ENCODE assay signal across 9 cellular contexts in the genomic region with DNA sequence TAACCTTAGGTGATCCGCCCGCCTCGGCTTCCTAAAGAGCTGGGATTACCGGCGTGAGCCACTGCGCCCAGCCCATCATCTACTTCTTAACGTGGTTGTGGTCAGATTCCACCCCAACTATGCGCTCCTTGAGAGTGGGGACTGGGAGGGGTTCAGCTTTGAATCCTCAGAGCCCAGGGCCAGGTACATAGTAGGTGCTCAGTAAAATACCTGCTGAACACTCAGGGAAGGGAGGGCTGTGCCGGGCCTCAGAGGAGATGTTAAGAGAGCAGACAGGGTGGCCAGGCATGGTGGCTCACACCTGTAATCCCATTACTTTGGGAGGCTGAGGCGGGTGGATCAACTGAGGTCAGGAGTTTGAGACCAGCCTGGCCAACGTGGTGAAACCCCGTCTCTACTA. TPM values are rescaled to one million over a fixed set of nuclear protein-coding genes. Genes with fewer than 3 reads are reported as not detected.
DNase-seq lines count a peak whose midpoint lies in the region; ATAC-seq, FAIRE-seq and TF ChIP-seq lines count a peak whose summit lies in the region.
"Had no signal": no experiment of that assay in that cellular context is flagged by ENCODE, and none has a peak within 500 bp of the region (broad histone marks: within the 10 kb centered on the region; RNA-seq: fewer than 3 reads in every experiment).

No MANE protein-coding gene starts in this region.

- H3K27ac ChIP-seq in right lobe of liver (peak overlapping the region; percentile 56 to 84 (median 64)), HepG2 (ENCODE audit: extremely low read length, insufficient read depth, low read length) (no peak overlapping the region), body of pancreas (peak overlapping the region in 3 of 4 donors; percentile 75 to 88 (median 78)), aorta (ENCODE audit: low read depth in 1 of 2, low read length in 2 of 2) (peak overlapping the region; percentile 64 to 78)

- no peak for DNase-seq in right lobe of liver
- DNase-seq in HepG2 (ENCODE audit: low spot score): no peak
- DNase-seq in body of pancreas: no peak
- DNase-seq in natural killer cell treated with Interleukin-12 subunit alpha and Interleukin-12 subunit beta and Interleukin-15 and Interleukin-18, amount 100 ng/mL, for 72 hours (ENCODE audit: low spot score): no peak
- DNase-seq in aorta: no peak
- no peak for DNase-seq in stimulated activated CD4-positive, alpha-beta T cell treated with anti-CD3 and anti-CD28 coated beads, Interleukin-4, amount 100 ng/mL, for 1 hour
- DNase-seq in hepatic stellate cell (ENCODE audit: low spot score): no peak
- no peak for DNase-seq in stimulated activated CD4-positive, alpha-beta T cell treated with anti-CD3 and anti-CD28 coated beads, Interleukin-2, amount 100 ng/mL, for 48 hours

- H3K4me1 ChIP-seq in right lobe of liver (peaks cover 0 to 30% (median 10%) of the 10 kb centered on the region in 4 donors), HepG2 (ENCODE audit: insufficient read depth, low read length) (peaks cover 42% of the 10 kb centered on the region), body of pancreas (peaks cover 33% of the 10 kb centered on the region), aorta (ENCODE audit: control insufficient read depth in 1 of 2, insufficient read depth in 2 of 2, low read length in 2 of 2) (no peaks in the 10 kb centered on the region)

- no peaks in the 10 kb centered on the region for H3K27me3 ChIP-seq in right lobe of liver
- no peaks in the 10 kb centered on the region for H3K27me3 ChIP-seq in HepG2 (ENCODE audit: control insufficient read depth in 1 of 2, insufficient read depth in 2 of 2, low read length in 2 of 2)
- H3K27me3 ChIP-seq in body of pancreas: no peaks in the 10 kb centered on the region
- H3K27me3 ChIP-seq in aorta (ENCODE audit: control insufficient read depth in 1 of 2, insufficient read depth in 2 of 2, low read length in 1 of 2): no peaks in the 10 kb centered on the region

- H3K4me2 ChIP-seq in HepG2 (ENCODE audit: low read depth, low read length): no peak overlapping the region

- H3K9me3 ChIP-seq in right lobe of liver: no peaks in the 10 kb centered on the region
- H3K9me3 ChIP-seq in HepG2 (ENCODE audit: low read length): no peaks in the 10 kb centered on the region
- H3K9me3 ChIP-seq in body of pancreas: no peaks in the 10 kb centered on the region
- H3K9me3 ChIP-seq in aorta (ENCODE audit: control insufficient read depth, low read length): no peaks in the 10 kb centered on the region

- H3K4me3 Mint-ChIP-seq in natural killer cell treated with Interleukin-12 subunit alpha and Interleukin-12 subunit beta and Interleukin-15 and Interleukin-18, amount 100 ng/mL, for 72 hours: peak overlapping the region; percentile 39

- H3K4me1 Mint-ChIP-seq in natural killer cell treated with Interleukin-12 subunit alpha and Interleukin-12 subunit beta and Interleukin-15 and Interleukin-18, amount 100 ng/mL, for 72 hours (ENCODE audit: low read depth in 2 of 2): peaks cover 28% of the 10 kb centered on the region in 2 donors

- H3K27ac Mint-ChIP-seq in natural killer cell treated with Interleukin-12 subunit alpha and Interleukin-12 subunit beta and Interleukin-15 and Interleukin-18, amount 100 ng/mL, for 72 hours: peak overlapping the region in 1 of 2 donors; percentile 90
- H3K27ac Mint-ChIP-seq: H9 had no signal

- no peaks in the 10 kb centered on the region for H3K27me3 Mint-ChIP-seq in natural killer cell treated with Interleukin-12 subunit alpha and Interleukin-12 subunit beta and Interleukin-15 and Interleukin-18, amount 100 ng/mL, for 72 hours

- TF ChIP-seq RAD21 in HepG2 (CRISPR knock-in tag; IDR thresholded peaks at IDR 0.05): no peak

- intact Hi-C loops in right lobe of liver (cut with DNase I) (loop anchor here in 1 of 2 donors (10.0 kb wide), 1 partner anchor 49 kb away; no protein-coding TSS in a partner anchor), HepG2 (cut with micrococcal nuclease; ENCODE audit: unreplicated experiment) (no loop called here), body of pancreas (cut with DNase I) (no loop called here), aorta (cut with DNase I) (no loop called here)

- no peaks in the 10 kb centered on the region for H3K36me3 Mint-ChIP-seq in natural killer cell treated with Interleukin-12 subunit alpha and Interleukin-12 subunit beta and Interleukin-15 and Interleukin-18, amount 100 ng/mL, for 72 hours

- no peak overlapping the region for H2AFZ ChIP-seq in HepG2 (ENCODE audit: low read length)

- H3K9me3 Mint-ChIP-seq in natural killer cell treated with Interleukin-12 subunit alpha and Interleukin-12 subunit beta and Interleukin-15 and Interleukin-18, amount 100 ng/mL, for 72 hours: no peaks in the 10 kb centered on the region
- H3K9me3 Mint-ChIP-seq: H9 had no signal

- no peaks in the 10 kb centered on the region for H4K20me1 ChIP-seq in HepG2 (ENCODE audit: insufficient read depth, low read length)

- POLR2A ChIA-PET in HepG2 (lab: Yijun Ruan, JAX): interaction anchor here (3.9 to 6.0 kb wide), 2 partner anchors 11 to 13 kb away, joined by 35 to 120 read pairs; a partner anchor contains a TSS

- no peak for TF ChIP-seq EP300 in HepG2 (IDR thresholded peaks at IDR 0.05; ENCODE audit: low read depth in 2 of 2, low read length in 2 of 2)
- no peak for TF ChIP-seq EP300 in HepG2 (CRISPR knock-in tag; IDR thresholded peaks at IDR 0.05; ENCODE audit: borderline replicate concordance)

- 78% methylated on average over 5 of the region's 12 CpGs for WGBS in right lobe of liver (ENCODE audit: insufficient coverage, low coverage, low lambda C conversion rate, missing lambda C conversion rate)
- WGBS in HepG2 (ENCODE audit: low lambda C conversion rate): 76% methylated on average over 12 of the region's 12 CpGs
- 85 to 92% methylated on average over 12 of the region's 12 CpGs for WGBS in body of pancreas, 2 donors
- WGBS in aorta, 2 donors: 87 to 89% methylated on average over 12 of the region's 12 CpGs

- no peaks in the 10 kb centered on the region for H3K79me2 ChIP-seq in HepG2 (ENCODE audit: insufficient read depth, low read length)

- no peak overlapping the region for H3K9ac ChIP-seq in HepG2 (ENCODE audit: insufficient read depth, low read depth, low read length)

- no TSS peak for BruUV-seq in HepG2 (replicated peaks; lab: Mats Ljungman, UMichigan)

- ATAC-seq in right lobe of liver (no peak), HepG2 (no peak), body of pancreas (no peak), aorta (ENCODE audit: low FRiP score) (no peak)
- no peak for ATAC-seq in natural killer cell treated with Interleukin-12 subunit alpha and Interleukin-12 subunit beta and Interleukin-15 and Interleukin-18, amount 100 ng/mL, for 72 hours

- no peak for FAIRE-seq in HepG2 (lab: Jason Lieb, UNC)

- in situ Hi-C loops in HepG2 (cut with HindIII; ENCODE audit: extremely low pct_ligation_motif_present, low pct_unique_long_range_greater_than_20kb): no loop called here

- TF ChIP-seq POLR2A in right lobe of liver (IDR thresholded peaks at IDR 0.05) (no peak), HepG2 (IDR thresholded peaks at IDR 0.05; ENCODE audit: insufficient read depth in 1 of 2, low read depth in 2 of 2, low read length in 2 of 2) (no peak), body of pancreas (IDR thresholded peaks at IDR 0.05) (no peak)

- TF ChIP-seq CTCF in right lobe of liver (IDR thresholded peaks at IDR 0.05): no peak
- no peak for TF ChIP-seq CTCF in HepG2 (CRISPR knock-in tag; IDR thresholded peaks at IDR 0.05)
- no peak for TF ChIP-seq CTCF in body of pancreas (IDR thresholded peaks at IDR 0.05)

- CTCF ChIA-PET in HepG2 (lab: Yijun Ruan, JAX; ENCODE audit: low intra/inter-chr PET ratio, low total read pairs): no interaction called here

- H3K4me3 ChIP-seq in right lobe of liver (no peak overlapping the region), HepG2 (replicated peaks in 1 of 3; ENCODE audit: insufficient read depth in 1 of 3, low read depth in 2 of 3, low read length in 3 of 3) (no peak overlapping the region), body of pancreas (no peak overlapping the region), aorta (ENCODE audit: low read length in 2 of 2) (no peak overlapping the region)

- H3K36me3 ChIP-seq in right lobe of liver (no peaks in the 10 kb centered on the region), HepG2 (replicated peaks in 1 of 2; ENCODE audit: control insufficient read depth in 1 of 2, insufficient read depth in 2 of 2, low read length in 2 of 2) (peaks cover 0 to 2% of the 10 kb centered on the region in 2 experiments; a peak in 1 of 5 replicates), body of pancreas (replicated peaks in 1 of 2; ENCODE audit: insufficient read depth in 1 of 2, low read depth in 2 of 2) (no peaks in the 10 kb centered on the region), aorta (ENCODE audit: control insufficient read depth in 1 of 2, insufficient read depth in 2 of 2, low read length in 1 of 2) (no peaks in the 10 kb centered on the region)

RNA-seq across cellular contexts. Expression of a gene that starts 1.2 kb away (rescaled TPM):
- total RNA-seq in right lobe of liver (100 to 1,000 TPM in 4 of 6 experiments, 10 to 100 TPM in 2; 34.7 to 267 (median 141) TPM), HepG2 (2016; rRNA removed; fragmentation: Illumina TruSeq; extraction: Trizol) (103 and 124 TPM in 2 replicates), body of pancreas (100 to 1,000 TPM in 1 of 2 donors, 10 to 100 TPM in 1; 90.3 to 325 TPM), aorta (1,000 to 10,000 TPM; 1,050 to 1,178 TPM)
- 57.9 and 62.2 TPM in 2 replicates for total RNA-seq in HepG2 (2016; cell fraction: cytosol; rRNA removed; fragmentation: Illumina TruSeq; extraction: Trizol; ENCODE audit: low read depth)
- total RNA-seq in HepG2 (2016; cell fraction: insoluble cytoplasmic fraction; rRNA removed; fragmentation: Illumina TruSeq; extraction: Trizol): 112 and 139 TPM in 2 replicates
- total RNA-seq in HepG2 (2016; cell fraction: membrane; rRNA removed; fragmentation: Illumina TruSeq; extraction: Trizol): 82.6 and 91.4 TPM in 2 replicates
- total RNA-seq in HepG2 (2016; cell fraction: nucleus; rRNA removed; fragmentation: Illumina TruSeq; extraction: Trizol): 41.9 and 43.3 TPM in 2 replicates
- polyA plus RNA-seq in HepG2 (2011; rRNA removed) (858 and 969 TPM in 2 replicates), aorta (1,000 to 10,000 TPM; 1,845 to 3,139 TPM)
- 832 and 1,201 TPM in 2 replicates for polyA plus RNA-seq in HepG2 (2011; cell fraction: cytosol; rRNA removed)
- 345 and 371 TPM in 2 replicates for polyA plus RNA-seq in HepG2 (2011; cell fraction: nucleus; rRNA removed)
- 159 and 278 TPM in 2 replicates for polyA plus RNA-seq in HepG2 (2012)
- 67.7 and 71.5 TPM in 2 replicates for polyA plus RNA-seq in HepG2 (2016; cell fraction: cytosol; fragmentation: Illumina TruSeq; extraction: Trizol; ENCODE audit: low read depth)
- 127 and 134 TPM in 2 replicates for polyA plus RNA-seq in HepG2 (2016; cell fraction: insoluble cytoplasmic fraction; fragmentation: Illumina TruSeq; extraction: Trizol; ENCODE audit: low read depth)
- 86.0 and 88.7 TPM in 2 replicates for polyA plus RNA-seq in HepG2 (2016; cell fraction: membrane; fragmentation: Illumina TruSeq; extraction: Trizol; ENCODE audit: low read depth)
- polyA plus RNA-seq in HepG2 (2016; cell fraction: nucleus; fragmentation: Illumina TruSeq; extraction: Trizol; ENCODE audit: insufficient read depth, low read depth): 73.5 and 82.4 TPM in 2 replicates
- 698 and 901 TPM in 2 replicates for polyA minus RNA-seq in HepG2 (2011; rRNA and poly(A)+ RNA removed; ENCODE audit: low replicate concordance)
- polyA minus RNA-seq in HepG2 (2011; cell fraction: cytosol; rRNA and poly(A)+ RNA removed): 108 and 111 TPM in 2 replicates
- 36.1 and 40.8 TPM in 2 replicates for polyA minus RNA-seq in HepG2 (2011; cell fraction: nucleus; rRNA and poly(A)+ RNA removed)
- 100 to 1,000 TPM; 290 to 675 TPM for total RNA-seq in natural killer cell treated with Interleukin-12 subunit alpha and Interleukin-12 subunit beta and Interleukin-15 and Interleukin-18, amount 100 ng/mL, for 72 hours

RNA-seq across cellular contexts. Expression of a gene that starts 11.9 kb away (rescaled TPM):
- 10 to 100 TPM in 2 of 6 experiments, 1 to 10 TPM in 4; 8.4 to 16.1 (median 9.4) TPM for total RNA-seq in right lobe of liver
- total RNA-seq in HepG2 (2016; rRNA removed; fragmentation: Illumina TruSeq; extraction: Trizol): 27.5 and 31.4 TPM in 2 replicates
- total RNA-seq in HepG2 (2016; cell fraction: cytosol; rRNA removed; fragmentation: Illumina TruSeq; extraction: Trizol; ENCODE audit: low read depth): 16.8 and 19.1 TPM in 2 replicates
- total RNA-seq in HepG2 (2016; cell fraction: insoluble cytoplasmic fraction; rRNA removed; fragmentation: Illumina TruSeq; extraction: Trizol): 32.5 and 33.9 TPM in 2 replicates
- total RNA-seq in HepG2 (2016; cell fraction: membrane; rRNA removed; fragmentation: Illumina TruSeq; extraction: Trizol): 15.1 and 15.8 TPM in 2 replicates
- 16.0 and 18.3 TPM in 2 replicates for total RNA-seq in HepG2 (2016; cell fraction: nucleus; rRNA removed; fragmentation: Illumina TruSeq; extraction: Trizol)
- polyA plus RNA-seq in HepG2 (2011; rRNA removed): 11.8 and 14.3 TPM in 2 replicates
- 10.6 and 13.4 TPM in 2 replicates for polyA plus RNA-seq in HepG2 (2011; cell fraction: cytosol; rRNA removed)
- 22.9 and 24.1 TPM in 2 replicates for polyA plus RNA-seq in HepG2 (2011; cell fraction: nucleus; rRNA removed)
- 7.3 and 8.5 TPM in 2 replicates for polyA plus RNA-seq in HepG2 (2012)
- polyA plus RNA-seq in HepG2 (2016; cell fraction: cytosol; fragmentation: Illumina TruSeq; extraction: Trizol; ENCODE audit: low read depth): 11.0 and 12.6 TPM in 2 replicates
- polyA plus RNA-seq in HepG2 (2016; cell fraction: insoluble cytoplasmic fraction; fragmentation: Illumina TruSeq; extraction: Trizol; ENCODE audit: low read depth): 33.1 and 34.7 TPM in 2 replicates
- 11.4 and 13.2 TPM in 2 replicates for polyA plus RNA-seq in HepG2 (2016; cell fraction: membrane; fragmentation: Illumina TruSeq; extraction: Trizol; ENCODE audit: low read depth)
- polyA plus RNA-seq in HepG2 (2016; cell fraction: nucleus; fragmentation: Illumina TruSeq; extraction: Trizol; ENCODE audit: insufficient read depth, low read depth): 32.5 and 32.7 TPM in 2 replicates
- polyA minus RNA-seq in HepG2 (2011; rRNA and poly(A)+ RNA removed; ENCODE audit: low replicate concordance): 17.5 and 18.0 TPM in 2 replicates
- polyA minus RNA-seq in HepG2 (2011; cell fraction: cytosol; rRNA and poly(A)+ RNA removed): 6.7 and 8.4 TPM in 2 replicates
- polyA minus RNA-seq in HepG2 (2011; cell fraction: nucleus; rRNA and poly(A)+ RNA removed): 18.2 and 19.4 TPM in 2 replicates
- total RNA-seq in body of pancreas: 10 to 100 TPM; 10.4 to 19.1 TPM
- 10 to 100 TPM; 37.4 to 48.3 TPM for total RNA-seq in natural killer cell treated with Interleukin-12 subunit alpha and Interleukin-12 subunit beta and Interleukin-15 and Interleukin-18, amount 100 ng/mL, for 72 hours
- 10 to 100 TPM; 11.1 to 15.4 TPM for total RNA-seq in aorta
- 10 to 100 TPM; 13.0 to 19.0 TPM for polyA plus RNA-seq in aorta

RNA-seq across cellular contexts. Expression of a gene that starts 15.7 kb away (rescaled TPM):
- total RNA-seq in right lobe of liver: 10 to 100 TPM; 15.7 to 63.4 (median 34.4) TPM
- 46.1 and 58.2 TPM in 2 replicates for total RNA-seq in HepG2 (2016; rRNA removed; fragmentation: Illumina TruSeq; extraction: Trizol)
- total RNA-seq in HepG2 (2016; cell fraction: cytosol; rRNA removed; fragmentation: Illumina TruSeq; extraction: Trizol; ENCODE audit: low read depth): 62.9 and 64.6 TPM in 2 replicates
- total RNA-seq in HepG2 (2016; cell fraction: insoluble cytoplasmic fraction; rRNA removed; fragmentation: Illumina TruSeq; extraction: Trizol): 45.3 and 56.4 TPM in 2 replicates
- 118 and 121 TPM in 2 replicates for total RNA-seq in HepG2 (2016; cell fraction: membrane; rRNA removed; fragmentation: Illumina TruSeq; extraction: Trizol)
- 25.4 and 29.3 TPM in 2 replicates for total RNA-seq in HepG2 (2016; cell fraction: nucleus; rRNA removed; fragmentation: Illumina TruSeq; extraction: Trizol)
- polyA plus RNA-seq in HepG2 (2011; rRNA removed): 70.6 and 85.3 TPM in 2 replicates
- 84.8 and 95.4 TPM in 2 replicates for polyA plus RNA-seq in HepG2 (2011; cell fraction: cytosol; rRNA removed)
- polyA plus RNA-seq in HepG2 (2011; cell fraction: nucleus; rRNA removed): 35.1 and 40.0 TPM in 2 replicates
- polyA plus RNA-seq in HepG2 (2012): 56.1 and 70.1 TPM in 2 replicates
- polyA plus RNA-seq in HepG2 (2016; cell fraction: cytosol; fragmentation: Illumina TruSeq; extraction: Trizol; ENCODE audit: low read depth): 91.9 and 92.3 TPM in 2 replicates
- 62.2 and 67.0 TPM in 2 replicates for polyA plus RNA-seq in HepG2 (2016; cell fraction: insoluble cytoplasmic fraction; fragmentation: Illumina TruSeq; extraction: Trizol; ENCODE audit: low read depth)
- 136 and 141 TPM in 2 replicates for polyA plus RNA-seq in HepG2 (2016; cell fraction: membrane; fragmentation: Illumina TruSeq; extraction: Trizol; ENCODE audit: low read depth)
- polyA plus RNA-seq in HepG2 (2016; cell fraction: nucleus; fragmentation: Illumina TruSeq; extraction: Trizol; ENCODE audit: insufficient read depth, low read depth): 55.6 and 56.4 TPM in 2 replicates
- 51.1 and 129 TPM in 2 replicates for polyA minus RNA-seq in HepG2 (2011; rRNA and poly(A)+ RNA removed; ENCODE audit: low replicate concordance)
- 45.3 and 51.1 TPM in 2 replicates for polyA minus RNA-seq in HepG2 (2011; cell fraction: cytosol; rRNA and poly(A)+ RNA removed)
- 11.2 and 19.6 TPM in 2 replicates for polyA minus RNA-seq in HepG2 (2011; cell fraction: nucleus; rRNA and poly(A)+ RNA removed)
- total RNA-seq in body of pancreas: 10 to 100 TPM in 1 of 2 donors, 1 to 10 TPM in 1; 7.0 to 23.1 TPM
- 10 to 100 TPM; 43.9 to 58.4 TPM for total RNA-seq in natural killer cell treated with Interleukin-12 subunit alpha and Interleukin-12 subunit beta and Interleukin-15 and Interleukin-18, amount 100 ng/mL, for 72 hours
- total RNA-seq in aorta: 1 to 10 TPM; 4.0 to 5.5 TPM
- 10 to 100 TPM in 1 of 2 donors, 1 to 10 TPM in 1; 4.7 to 16.2 TPM for polyA plus RNA-seq in aorta

RNA-seq across cellular contexts. Expression of a gene that starts 22.6 kb away (rescaled TPM):
- total RNA-seq in right lobe of liver (10 to 100 TPM; 11.7 to 22.8 (median 20.7) TPM), HepG2 (2016; rRNA removed; fragmentation: Illumina TruSeq; extraction: Trizol) (11.3 and 15.4 TPM in 2 replicates), body of pancreas (10 to 100 TPM; 65.6 to 76.5 TPM), aorta (100 to 1,000 TPM in 1 of 2 donors, 10 to 100 TPM in 1; 86.0 to 113 TPM)
- 7.1 and 8.1 TPM in 2 replicates for total RNA-seq in HepG2 (2016; cell fraction: cytosol; rRNA removed; fragmentation: Illumina TruSeq; extraction: Trizol; ENCODE audit: low read depth)
- 10.9 and 14.5 TPM in 2 replicates for total RNA-seq in HepG2 (2016; cell fraction: insoluble cytoplasmic fraction; rRNA removed; fragmentation: Illumina TruSeq; extraction: Trizol)
- 15.0 and 16.4 TPM in 2 replicates for total RNA-seq in HepG2 (2016; cell fraction: membrane; rRNA removed; fragmentation: Illumina TruSeq; extraction: Trizol)
- total RNA-seq in HepG2 (2016; cell fraction: nucleus; rRNA removed; fragmentation: Illumina TruSeq; extraction: Trizol): 12.3 and 18.6 TPM in 2 replicates
- polyA plus RNA-seq in HepG2 (2011; rRNA removed) (6.1 and 10.1 TPM in 2 replicates), aorta (10 to 100 TPM; 26.9 to 59.1 TPM)
- polyA plus RNA-seq in HepG2 (2011; cell fraction: cytosol; rRNA removed): 5.6 and 8.0 TPM in 2 replicates
- 19.7 and 19.9 TPM in 2 replicates for polyA plus RNA-seq in HepG2 (2011; cell fraction: nucleus; rRNA removed)
- polyA plus RNA-seq in HepG2 (2012): 7.0 TPM in 2 replicates
- polyA plus RNA-seq in HepG2 (2016; cell fraction: cytosol; fragmentation: Illumina TruSeq; extraction: Trizol; ENCODE audit: low read depth): 7.6 and 8.0 TPM in 2 replicates
- 12.7 and 16.2 TPM in 2 replicates for polyA plus RNA-seq in HepG2 (2016; cell fraction: insoluble cytoplasmic fraction; fragmentation: Illumina TruSeq; extraction: Trizol; ENCODE audit: low read depth)
- polyA plus RNA-seq in HepG2 (2016; cell fraction: membrane; fragmentation: Illumina TruSeq; extraction: Trizol; ENCODE audit: low read depth): 12.7 and 14.1 TPM in 2 replicates
- 21.7 and 21.8 TPM in 2 replicates for polyA plus RNA-seq in HepG2 (2016; cell fraction: nucleus; fragmentation: Illumina TruSeq; extraction: Trizol; ENCODE audit: insufficient read depth, low read depth)
- 23.8 and 48.7 TPM in 2 replicates for polyA minus RNA-seq in HepG2 (2011; rRNA and poly(A)+ RNA removed; ENCODE audit: low replicate concordance)
- 4.7 and 7.0 TPM in 2 replicates for polyA minus RNA-seq in HepG2 (2011; cell fraction: cytosol; rRNA and poly(A)+ RNA removed)
- polyA minus RNA-seq in HepG2 (2011; cell fraction: nucleus; rRNA and poly(A)+ RNA removed): 13.6 and 16.2 TPM in 2 replicates
- 10 to 100 TPM; 29.9 to 35.1 TPM for total RNA-seq in natural killer cell treated with Interleukin-12 subunit alpha and Interleukin-12 subunit beta and Interleukin-15 and Interleukin-18, amount 100 ng/mL, for 72 hours

RNA-seq across cellular contexts. Expression of a gene that starts 34.8 kb away (rescaled TPM):
- 1 to 10 TPM; 1.6 to 4.8 (median 2.8) TPM for total RNA-seq in right lobe of liver
- total RNA-seq in HepG2 (2016; rRNA removed; fragmentation: Illumina TruSeq; extraction: Trizol): 8.4 and 9.4 TPM in 2 replicates
- total RNA-seq in HepG2 (2016; cell fraction: cytosol; rRNA removed; fragmentation: Illumina TruSeq; extraction: Trizol; ENCODE audit: low read depth): 5.6 and 6.0 TPM in 2 replicates
- 6.3 and 8.5 TPM in 2 replicates for total RNA-seq in HepG2 (2016; cell fraction: insoluble cytoplasmic fraction; rRNA removed; fragmentation: Illumina TruSeq; extraction: Trizol)
- 9.2 and 11.0 TPM in 2 replicates for total RNA-seq in HepG2 (2016; cell fraction: membrane; rRNA removed; fragmentation: Illumina TruSeq; extraction: Trizol)
- total RNA-seq in HepG2 (2016; cell fraction: nucleus; rRNA removed; fragmentation: Illumina TruSeq; extraction: Trizol): 6.6 and 9.5 TPM in 2 replicates
- polyA plus RNA-seq in HepG2 (2011; rRNA removed): 15.7 and 18.5 TPM in 2 replicates
- polyA plus RNA-seq in HepG2 (2011; cell fraction: cytosol; rRNA removed): 7.3 and 12.2 TPM in 2 replicates
- polyA plus RNA-seq in HepG2 (2011; cell fraction: nucleus; rRNA removed): 56.4 and 86.5 TPM in 2 replicates
- polyA plus RNA-seq in HepG2 (2012): 23.6 and 27.1 TPM in 2 replicates
- polyA plus RNA-seq in HepG2 (2016; cell fraction: cytosol; fragmentation: Illumina TruSeq; extraction: Trizol; ENCODE audit: low read depth): 7.5 and 7.7 TPM in 2 replicates
- 11.5 and 13.3 TPM in 2 replicates for polyA plus RNA-seq in HepG2 (2016; cell fraction: insoluble cytoplasmic fraction; fragmentation: Illumina TruSeq; extraction: Trizol; ENCODE audit: low read depth)
- polyA plus RNA-seq in HepG2 (2016; cell fraction: membrane; fragmentation: Illumina TruSeq; extraction: Trizol; ENCODE audit: low read depth): 12.3 and 13.5 TPM in 2 replicates
- 17.9 and 27.8 TPM in 2 replicates for polyA plus RNA-seq in HepG2 (2016; cell fraction: nucleus; fragmentation: Illumina TruSeq; extraction: Trizol; ENCODE audit: insufficient read depth, low read depth)
- polyA minus RNA-seq in HepG2 (2011; rRNA and poly(A)+ RNA removed; ENCODE audit: low replicate concordance): 1.6 and 9.8 TPM in 2 replicates
- polyA minus RNA-seq in HepG2 (2011; cell fraction: cytosol; rRNA and poly(A)+ RNA removed): 6.4 and 9.8 TPM in 2 replicates
- polyA minus RNA-seq in HepG2 (2011; cell fraction: nucleus; rRNA and poly(A)+ RNA removed): 7.9 and 15.4 TPM in 2 replicates
- 10 to 100 TPM in 1 of 2 donors, 1 to 10 TPM in 1; 2.0 to 40.0 TPM for total RNA-seq in body of pancreas
- 100 to 1,000 TPM; 160 to 229 TPM for total RNA-seq in natural killer cell treated with Interleukin-12 subunit alpha and Interleukin-12 subunit beta and Interleukin-15 and Interleukin-18, amount 100 ng/mL, for 72 hours
- 10 to 100 TPM in 1 of 2 donors, 1 to 10 TPM in 1; 7.2 to 18.2 TPM for total RNA-seq in aorta
- 10 to 100 TPM in 1 of 2 donors, 1 to 10 TPM in 1; 3.5 to 14.8 TPM for polyA plus RNA-seq in aorta
